21 cellular contexts compared by ENCODE assay signal in genomic region chr15:93358171-93359036, GRCh38.
DNase-seq lines count a peak whose midpoint lies in the region; ATAC-seq and TF ChIP-seq lines count a peak whose summit lies in the region.
"Had no signal": no experiment of that assay in that cellular context is flagged by ENCODE, and none has a peak within 500 bp of the region (broad histone marks: within the 10 kb centered on the region; RNA-seq: fewer than 3 reads in every experiment).

No MANE protein-coding gene starts in this region.

- BruUV-seq in MCF 10A (replicated peaks; lab: Mats Ljungman, UMichigan) = no TSS peak
- BruUV-seq in mammary epithelial cell (replicated peaks; lab: Mats Ljungman, UMichigan) = no TSS peak

- no peak for ATAC-seq in activated CD8-positive, alpha-beta T cell treated with anti-CD3 and anti-CD28 coated beads for 36 hours
- ATAC-seq: activated T-cell treated with anti-CD3 and anti-CD28 coated beads, Interleukin-2, amount 50 U/mL, for 4 hours had no signal

- peak overlapping the region; percentile 93 for H4K8ac ChIP-seq in neuronal stem cell (ENCODE audit: low read depth, low read length)

- CTCF ChIA-PET in MCF 10A (lab: Yijun Ruan, JAX) (interaction anchor here (0.6 to 0.7 kb wide), 3 partner anchors 19 to 1189 kb away, joined by 3 to 4 read pairs (median 3); no protein-coding TSS in a partner anchor), mammary epithelial cell (lab: Charles Lee; ENCODE audit: low non-redundant PET) (no interaction called here)
- CTCF ChIA-PET in activated CD8-positive, alpha-beta T cell treated with anti-CD3 and anti-CD28 coated beads for 36 hours (lab: Charles Lee) = interaction anchor here (1.0 kb wide), 1 partner anchor 836 kb away, joined by 3 read pairs; no protein-coding TSS in a partner anchor

- H2BK120ac ChIP-seq in neuronal stem cell (ENCODE audit: low read depth, low read length) = no peak overlapping the region

- TF ChIP-seq CTCF in MCF 10A (IDR thresholded peaks at IDR 0.05; ENCODE audit: unreplicated experiment) (no peak), mammary epithelial cell (conservative IDR thresholded peaks at IDR 0.05 in 1 of 2, IDR thresholded peaks at IDR 0.05 in 1 of 2; ENCODE audit: extremely low read depth in 1 of 2, insufficient read depth in 1 of 2, low read depth in 1 of 2, low read length in 2 of 2) (no peak), uterus (IDR thresholded peaks at IDR 0.05) (no peak)
- no peak for TF ChIP-seq CTCF in activated CD8-positive, alpha-beta T cell treated with anti-CD3 and anti-CD28 coated beads for 36 hours (IDR thresholded peaks at IDR 0.05)

- H3K18ac ChIP-seq in neuronal stem cell (ENCODE audit: low read length) = peak overlapping the region; percentile 93

- H2BK15ac ChIP-seq in neuronal stem cell (ENCODE audit: low read length) = no peak overlapping the region

- intact Hi-C loops in MCF 10A (cut with micrococcal nuclease) (no loop called here), mammary epithelial cell (cut with micrococcal nuclease) (no loop called here), uterus (cut with DNase I; ENCODE audit: low total_unique reads) (no loop called here)
- intact Hi-C loops in activated CD8-positive, alpha-beta T cell treated with anti-CD3 and anti-CD28 coated beads for 36 hours (cut with micrococcal nuclease) = no loop called here

- no peaks in the 10 kb centered on the region for H4K20me1 ChIP-seq in mammary epithelial cell (ENCODE audit: insufficient read depth, low read length)

- 32% methylated on average over 15 of the region's 19 CpGs for WGBS in mammary epithelial cell (ENCODE audit: low coverage, missing lambda C conversion rate)
- WGBS in neuronal stem cell (ENCODE audit: extremely low coverage in 2 of 2, insufficient read length in 2 of 2, insufficient replicate concordance in 1 of 2), 2 donors = no CpG with 5 or more reads among the region's 19 CpGs

- H2AK5ac ChIP-seq in neuronal stem cell (ENCODE audit: low read depth, low read length) = peak overlapping the region; percentile 61

- H3K79me1 ChIP-seq in neuronal stem cell (ENCODE audit: low read depth, low read length) = no peaks in the 10 kb centered on the region

- no peak overlapping the region for H3K23ac ChIP-seq in neuronal stem cell (ENCODE audit: low read depth, low read length, poor library complexity)

- H3K9me3 ChIP-seq in mammary epithelial cell (replicated peaks; ENCODE audit: insufficient read depth, low read length) (peaks cover 17% of the 10 kb centered on the region), neuronal stem cell (replicated peaks in 1 of 2; ENCODE audit: control insufficient read depth in 2 of 2, insufficient read depth in 1 of 2, low read depth in 1 of 2, low read length in 2 of 2) (peaks cover 4 to 25% of the 10 kb centered on the region in 2 donors), uterus (no peaks in the 10 kb centered on the region)
- H3K9me3 ChIP-seq: MG63 had no signal

- no peaks in the 10 kb centered on the region for H3K36me3 Mint-ChIP-seq in MCF 10A (ENCODE audit: insufficient read depth, unreplicated experiment)
- no peaks in the 10 kb centered on the region for H3K36me3 Mint-ChIP-seq in activated CD8-positive, alpha-beta T cell treated with anti-CD3 and anti-CD28 coated beads for 36 hours (ENCODE audit: low read depth)
- H3K36me3 Mint-ChIP-seq: CD8-positive, alpha-beta memory T cell; naive B cell had no signal

- H3K27ac ChIP-seq in mammary epithelial cell (ENCODE audit: insufficient read depth, low read depth, low read length) (no peak overlapping the region), neuronal stem cell (replicated peaks; ENCODE audit: low read length) (peak overlapping the region; percentile 88), uterus (peak overlapping the region in 1 of 2 donors; percentile 44)
- H3K27ac ChIP-seq: coronary artery, parathyroid adenoma, SK-N-MC had no signal

- H3K27me3 Mint-ChIP-seq in MCF 10A (ENCODE audit: insufficient read depth, unreplicated experiment) = no peaks in the 10 kb centered on the region
- no peaks in the 10 kb centered on the region for H3K27me3 Mint-ChIP-seq in activated CD8-positive, alpha-beta T cell treated with anti-CD3 and anti-CD28 coated beads for 36 hours
- H3K27me3 Mint-ChIP-seq: naive B cell had no signal

- DNase-seq in MCF 10A (ENCODE audit: unreplicated experiment) (no peak), mammary epithelial cell (no peak), islet precursor cell (peak; percentile 81), neuronal stem cell (ENCODE audit: low spot score) (peak; percentile 54), uterus (no peak), NCI-H1694 (lab: John Stamatoyannopoulos, UW) (no peak), cerebellar cortex (ENCODE audit: low spot score) (no peak)
- DNase-seq in activated CD8-positive, alpha-beta T cell treated with anti-CD3 and anti-CD28 coated beads for 36 hours = no peak
- DNase-seq: activated CD4-positive, alpha-beta T cell treated with anti-CD3 and anti-CD28 coated beads for 48 hours; activated naive CD4-positive, alpha-beta T cell; activated T-cell treated with anti-CD3 and anti-CD28 coated beads, Interleukin-2, amount 50 U/mL, for 4 hours; CD8-positive, alpha-beta memory T cell; GF-D8; GOT3; MG63; naive B cell; NCI-H1417 treated with DMSO at 0.1 percent for 48 hours; NCI-H524 treated with DMSO at 0.1 percent for 48 hours had no signal

- H3K4me3 ChIP-seq in mammary epithelial cell (replicated peaks in 1 of 3; ENCODE audit: insufficient read depth in 1 of 3, low read depth in 2 of 3, low read length in 3 of 3) (no peak overlapping the region), neuronal stem cell (ENCODE audit: low read length in 2 of 2) (no peak overlapping the region), uterus (no peak overlapping the region)
- H3K4me3 ChIP-seq: coronary artery, MG63, SK-N-MC had no signal

- H2BK12ac ChIP-seq in neuronal stem cell (ENCODE audit: low read length) = peak overlapping the region; percentile 98

- peak overlapping the region; percentile 42 for H2BK5ac ChIP-seq in neuronal stem cell (ENCODE audit: low read length)

- no peaks in the 10 kb centered on the region for H3K4me1 ChIP-seq in mammary epithelial cell (ENCODE audit: insufficient read depth, low read length)
- H3K4me1 ChIP-seq in neuronal stem cell (ENCODE audit: control insufficient read depth in 2 of 2, insufficient read depth in 1 of 2, low read depth in 1 of 2, low read length in 2 of 2) = peaks cover 36 to 46% of the 10 kb centered on the region in 2 donors
- H3K4me1 ChIP-seq in uterus = no peaks in the 10 kb centered on the region
- H3K4me1 ChIP-seq: parathyroid adenoma had no signal

- H3K4me2 ChIP-seq in mammary epithelial cell (ENCODE audit: insufficient read depth, low read depth, low read length) = no peak overlapping the region
- H3K4me2 ChIP-seq in neuronal stem cell (ENCODE audit: insufficient read depth, low read length, poor library complexity, severe bottlenecking) = no peak overlapping the region

- no peaks in the 10 kb centered on the region for H3K36me3 ChIP-seq in mammary epithelial cell (ENCODE audit: insufficient read depth, low read length)
- peaks cover 1 to 35% of the 10 kb centered on the region in 2 donors for H3K36me3 ChIP-seq in neuronal stem cell (replicated peaks in 1 of 2; ENCODE audit: control insufficient read depth in 2 of 2, insufficient read depth in 2 of 2, low read length in 2 of 2)
- H3K36me3 ChIP-seq in uterus = no peaks in the 10 kb centered on the region
- H3K36me3 ChIP-seq: MG63 had no signal

- POLR2A ChIA-PET in MCF 10A (lab: Yijun Ruan, JAX) = interaction anchor here (0.6 kb wide), 1 partner anchor 706 kb away, joined by 3 read pairs; no protein-coding TSS in a partner anchor
- POLR2A ChIA-PET in activated CD8-positive, alpha-beta T cell treated with anti-CD3 and anti-CD28 coated beads for 36 hours (lab: Charles Lee) = no interaction called here

- H3K27me3 ChIP-seq in mammary epithelial cell (ENCODE audit: insufficient read depth, low read length) (no peaks in the 10 kb centered on the region), neuronal stem cell (ENCODE audit: control insufficient read depth in 3 of 3, insufficient read depth in 3 of 3, low read depth in 1 of 3, low read length in 3 of 3) (no peaks in the 10 kb centered on the region), uterus (no peaks in the 10 kb centered on the region)

- peaks cover 19% of the 10 kb centered on the region for H3K4me1 Mint-ChIP-seq in MCF 10A (ENCODE audit: insufficient read depth, unreplicated experiment)
- no peaks in the 10 kb centered on the region for H3K4me1 Mint-ChIP-seq in activated CD8-positive, alpha-beta T cell treated with anti-CD3 and anti-CD28 coated beads for 36 hours (ENCODE audit: low read depth)
- H3K4me1 Mint-ChIP-seq: CD8-positive, alpha-beta memory T cell; naive B cell had no signal

- H3K9me3 Mint-ChIP-seq in MCF 10A (ENCODE audit: unreplicated experiment) = no peaks in the 10 kb centered on the region
- H3K9me3 Mint-ChIP-seq in activated CD8-positive, alpha-beta T cell treated with anti-CD3 and anti-CD28 coated beads for 36 hours = no peaks in the 10 kb centered on the region
- H3K9me3 Mint-ChIP-seq: activated T-cell treated with anti-CD3 and anti-CD28 coated beads, Interleukin-2, amount 50 U/mL, for 4 hours; CD8-positive, alpha-beta memory T cell had no signal

- H2AFZ ChIP-seq in mammary epithelial cell (ENCODE audit: low read depth, low read length) (no peak overlapping the region), neuronal stem cell (ENCODE audit: low read length) (no peak overlapping the region)
- H2AFZ ChIP-seq: parathyroid adenoma had no signal

- no peak overlapping the region for H4K91ac ChIP-seq in neuronal stem cell (ENCODE audit: low read depth, low read length, poor library complexity)

- H3K4me3 Mint-ChIP-seq in MCF 10A (ENCODE audit: unreplicated experiment) = no peak overlapping the region
- no peak overlapping the region for H3K4me3 Mint-ChIP-seq in activated CD8-positive, alpha-beta T cell treated with anti-CD3 and anti-CD28 coated beads for 36 hours
- H3K4me3 Mint-ChIP-seq: activated T-cell treated with anti-CD3 and anti-CD28 coated beads, Interleukin-2, amount 50 U/mL, for 4 hours; CD8-positive, alpha-beta memory T cell had no signal

- H3K9ac ChIP-seq in mammary epithelial cell (ENCODE audit: insufficient read depth, low read length) = no peak overlapping the region
- no peak overlapping the region for H3K9ac ChIP-seq in neuronal stem cell (ENCODE audit: low read depth, low read length, poor library complexity)
- H3K9ac ChIP-seq: parathyroid adenoma had no signal

- peak overlapping the region; percentile 78 for H3K4ac ChIP-seq in neuronal stem cell (ENCODE audit: low read length)

- dilution Hi-C loops in mammary epithelial cell (cut with HindIII; ENCODE audit: low sequenced_read_pairs) = no loop called here

- in situ Hi-C loops in mammary epithelial cell (cut with MboI; ENCODE audit: low sequenced_read_pairs in 2 of 2) = no loop called here

- H3K14ac ChIP-seq in neuronal stem cell (ENCODE audit: low read length) = no peak overlapping the region

- H3K79me2 ChIP-seq in mammary epithelial cell (ENCODE audit: insufficient read depth, low read length) = no peaks in the 10 kb centered on the region
- H3K79me2 ChIP-seq: parathyroid adenoma had no signal

- H3K27ac Mint-ChIP-seq in MCF 10A (ENCODE audit: low read depth, unreplicated experiment) = peak overlapping the region; percentile 35
- H3K27ac Mint-ChIP-seq in activated CD8-positive, alpha-beta T cell treated with anti-CD3 and anti-CD28 coated beads for 36 hours = no peak overlapping the region
- H3K27ac Mint-ChIP-seq: CD8-positive, alpha-beta memory T cell; naive B cell had no signal

- TF ChIP-seq POLR2A in uterus (IDR thresholded peaks at IDR 0.05) = no peak

Comparison
In these comparisons a context has a peak if more than half of its experiments do, and no peak if none do; other contexts are left out.
1. DNase-seq: peak in islet precursor cell (single experiment) and neuronal stem cell (single experiment); none in MCF 10A (single experiment), mammary epithelial cell (single experiment), uterus (0 of 2), activated CD8-positive, alpha-beta T cell treated with anti-CD3 and anti-CD28 coated beads for 36 hours (single experiment), NCI-H1694 (single experiment) and cerebellar cortex (single experiment).